Comparison of ENCODE assay signal across 29 cellular contexts in genomic region chr2:198795419-198795818, GRCh38.
"Had no signal": no experiment of that assay in that cellular context is flagged by ENCODE, and none has a peak within 500 bp of the region (broad histone marks: within the 10 kb centered on the region; RNA-seq: fewer than 3 reads in every experiment).

No MANE protein-coding gene starts in this region.

- H3K36me3 ChIP-seq: ovary, right lobe of liver, sigmoid colon, stomach, thoracic aorta, thyroid gland, tibial nerve, upper lobe of right lung, uterus had no signal

- H3K4me3 Mint-ChIP-seq: naive thymus-derived CD8-positive, alpha-beta T cell; natural killer cell treated with Interleukin-12 subunit alpha and Interleukin-12 subunit beta and Interleukin-15 and Interleukin-18, amount 100 ng/mL, for 72 hours; nephron progenitor cell; neural crest cell; stimulated activated effector memory CD8-positive, alpha-beta T cell treated with anti-CD3 and anti-CD28 coated beads, Interleukin-12 subunit alpha, Interleukin-12 subunit beta, amount 100 ng/mL, for 72 hours; stimulated activated naive B cell treated with anti-CD40 and anti-IgM and Interleukin-4, amounts not matched to agents 10 μg/mL and 1 μg/mL and 100 μg/mL, for 72 hours; stimulated activated naive CD8-positive, alpha-beta T cell treated with anti-CD3 and anti-CD28 coated beads, Interleukin-15, Interleukin-2, amounts not matched to agents 100 ng/mL and 50 ng/mL, for 24 hours; type B pancreatic cell had no signal

- H3K27me3 ChIP-seq: ovary, right lobe of liver, sigmoid colon, stomach, thyroid gland, tibial nerve, upper lobe of right lung, uterus had no signal

- H3K4me1 Mint-ChIP-seq: naive thymus-derived CD8-positive, alpha-beta T cell; nephron progenitor cell; neural crest cell; stimulated activated effector memory CD8-positive, alpha-beta T cell treated with anti-CD3 and anti-CD28 coated beads, Interleukin-12 subunit alpha, Interleukin-12 subunit beta, amount 100 ng/mL, for 72 hours; stimulated activated naive B cell treated with anti-CD40 and anti-IgM and Interleukin-4, amounts not matched to agents 10 μg/mL and 1 μg/mL and 100 μg/mL, for 72 hours had no signal

- ATAC-seq: naive thymus-derived CD8-positive, alpha-beta T cell; natural killer cell treated with Interleukin-12 subunit alpha and Interleukin-12 subunit beta and Interleukin-15 and Interleukin-18, amount 100 ng/mL, for 72 hours; psoas muscle; right cardiac atrium; right lobe of liver; stimulated activated effector memory CD8-positive, alpha-beta T cell treated with anti-CD3 and anti-CD28 coated beads, Interleukin-12 subunit alpha, Interleukin-12 subunit beta, amount 100 ng/mL, for 72 hours; stimulated activated naive B cell treated with anti-CD40 and anti-IgM and Interleukin-4, amounts not matched to agents 10 μg/mL and 1 μg/mL and 100 μg/mL, for 72 hours; upper lobe of right lung had no signal

- H3K4me3 ChIP-seq: ovary, psoas muscle, right lobe of liver, sigmoid colon, stomach, thoracic aorta, thyroid gland, tibial nerve, upper lobe of right lung, uterus had no signal

- H3K36me3 Mint-ChIP-seq: naive thymus-derived CD8-positive, alpha-beta T cell; natural killer cell treated with Interleukin-12 subunit alpha and Interleukin-12 subunit beta and Interleukin-15 and Interleukin-18, amount 100 ng/mL, for 72 hours; stimulated activated effector memory CD8-positive, alpha-beta T cell treated with anti-CD3 and anti-CD28 coated beads, Interleukin-12 subunit alpha, Interleukin-12 subunit beta, amount 100 ng/mL, for 72 hours; stimulated activated naive B cell treated with anti-CD40 and anti-IgM and Interleukin-4, amounts not matched to agents 10 μg/mL and 1 μg/mL and 100 μg/mL, for 72 hours; type B pancreatic cell had no signal

- H3K27ac Mint-ChIP-seq: naive thymus-derived CD8-positive, alpha-beta T cell; natural killer cell treated with Interleukin-12 subunit alpha and Interleukin-12 subunit beta and Interleukin-15 and Interleukin-18, amount 100 ng/mL, for 72 hours; nephron progenitor cell; progenitor cell of endocrine pancreas; stimulated activated effector memory CD8-positive, alpha-beta T cell treated with anti-CD3 and anti-CD28 coated beads, Interleukin-12 subunit alpha, Interleukin-12 subunit beta, amount 100 ng/mL, for 72 hours; stimulated activated naive B cell treated with anti-CD40 and anti-IgM and Interleukin-4, amounts not matched to agents 10 μg/mL and 1 μg/mL and 100 μg/mL, for 72 hours; stimulated activated naive CD8-positive, alpha-beta T cell treated with anti-CD3 and anti-CD28 coated beads, Interleukin-15, Interleukin-2, amounts not matched to agents 100 ng/mL and 50 ng/mL, for 24 hours; type B pancreatic cell had no signal

- DNase-seq: naive thymus-derived CD8-positive, alpha-beta T cell; nephron progenitor cell; occipital lobe; ovary; posterior cingulate gyrus; psoas muscle; right cardiac atrium; right lobe of liver; sigmoid colon; small intestine; stimulated activated CD4-positive, alpha-beta T cell treated with anti-CD3 and anti-CD28 coated beads, Interleukin-15, amount 100 ng/mL, for 24 hours; stimulated activated CD4-positive, alpha-beta T cell treated with anti-CD3 and anti-CD28 coated beads, Interleukin-2, amount 100 ng/mL, for 24 hours; stimulated activated CD4-positive, alpha-beta T cell treated with anti-CD3 and anti-CD28 coated beads, Interleukin-2, amount 100 ng/mL, for 48 hours; stimulated activated CD4-positive, alpha-beta T cell treated with anti-CD3 and anti-CD28 coated beads, Interleukin-4, amount 100 ng/mL, for 24 hours; stimulated activated naive B cell treated with anti-CD40 and anti-IgM and Interleukin-4, amounts not matched to agents 10 μg/mL and 1 μg/mL and 100 μg/mL, for 72 hours; stimulated activated naive CD4-positive, alpha-beta T cell treated with Interleukin-2 at 50 U/mL for 16 hours; stomach; thyroid gland; upper lobe of right lung; uterus had no signal

- H3K27me3 Mint-ChIP-seq: natural killer cell treated with Interleukin-12 subunit alpha and Interleukin-12 subunit beta and Interleukin-15 and Interleukin-18, amount 100 ng/mL, for 72 hours; progenitor cell of endocrine pancreas; stimulated activated naive B cell treated with anti-CD40 and anti-IgM and Interleukin-4, amounts not matched to agents 10 μg/mL and 1 μg/mL and 100 μg/mL, for 72 hours; stimulated activated naive CD8-positive, alpha-beta T cell treated with anti-CD3 and anti-CD28 coated beads, Interleukin-15, Interleukin-2, amounts not matched to agents 100 ng/mL and 50 ng/mL, for 24 hours; type B pancreatic cell had no signal

- H3K9ac ChIP-seq: parathyroid adenoma had no signal

- H3K9me3 ChIP-seq: ovary, psoas muscle, right lobe of liver, sigmoid colon, stomach, thoracic aorta, thyroid gland, upper lobe of right lung, uterus had no signal

- H3K27ac ChIP-seq: ovary, parathyroid adenoma, psoas muscle, right lobe of liver, sigmoid colon, stomach, thoracic aorta, thyroid gland, tibial nerve, upper lobe of right lung, uterus had no signal

- H3K9me3 Mint-ChIP-seq: nephron progenitor cell; neural crest cell; stimulated activated naive B cell treated with anti-CD40 and anti-IgM and Interleukin-4, amounts not matched to agents 10 μg/mL and 1 μg/mL and 100 μg/mL, for 72 hours; type B pancreatic cell had no signal

- H3K4me1 ChIP-seq: parathyroid adenoma, psoas muscle, right lobe of liver, sigmoid colon, stomach, thyroid gland, tibial nerve, upper lobe of right lung, uterus had no signal
